Comparison of ENCODE assay signal across 8 cellular contexts in the genomic region with DNA sequence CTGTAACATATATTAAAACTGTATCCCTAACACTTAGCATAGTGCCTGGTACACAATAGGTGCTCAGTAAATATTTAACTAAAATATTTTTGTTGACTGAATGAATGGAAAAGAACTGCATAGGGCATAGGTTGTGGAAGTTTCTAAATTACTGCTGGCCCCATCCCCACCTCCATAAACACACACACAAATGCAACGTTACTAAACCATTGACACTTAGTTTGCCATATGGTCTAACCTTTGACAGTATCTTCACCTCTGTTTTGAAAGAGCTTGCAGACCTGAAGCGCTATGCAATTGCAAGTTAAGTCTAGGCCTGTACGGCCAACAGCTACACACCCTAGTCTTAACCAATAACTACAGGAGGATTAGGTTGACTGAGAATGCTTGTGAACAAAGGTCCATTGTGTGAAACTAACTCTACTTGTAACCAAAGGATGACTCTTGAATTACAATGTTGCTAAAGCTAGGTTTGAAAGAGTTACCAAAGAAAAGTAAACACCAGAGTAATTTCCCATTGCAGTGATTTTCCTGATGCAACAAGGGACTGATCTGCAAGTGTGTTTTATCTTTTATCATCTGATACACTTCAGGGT. TPM values are rescaled to one million over a fixed set of nuclear protein-coding genes. Genes with fewer than 3 reads are reported as not detected.
A peak's percentile ranks its signal among the peaks of the same experiment; 100 is the strongest.
DNase-seq lines count a peak whose midpoint lies in the region; ATAC-seq and TF ChIP-seq lines count a peak whose summit lies in the region.

No MANE protein-coding gene starts in this region.

- no peak overlapping the region for H3K27ac ChIP-seq in RWPE2 (ENCODE audit: poor library complexity, severe bottlenecking)
- H3K27ac ChIP-seq in esophagus squamous epithelium: peak overlapping the region; percentile 85 to 96 (median 92)

- in situ Hi-C loops in HAP-1 (cut with MboI; ENCODE audit: low sequenced_read_pairs): no loop called here

- DNase-seq in HAP-1 (ENCODE audit: low spot score in 2 of 2): peak; percentile 64 to 95
- no peak for DNase-seq in RWPE2 (ENCODE audit: low spot score)
- DNase-seq in esophagus squamous epithelium (lab: John Stamatoyannopoulos, UW): no peak
- DNase-seq in retinal pigment epithelial cell (ENCODE audit: low read depth): peak; percentile 73
- no peak for DNase-seq in stimulated activated CD4-positive, alpha-beta T cell treated with anti-CD3 and anti-CD28 coated beads, Interleukin-2, amount 100 ng/mL, for 48 hours
- DNase-seq in omental fat pad (ENCODE audit: low spot score): no peak
- no peak for DNase-seq in HUDEP-2 (lab: John Stamatoyannopoulos, UW; ENCODE audit: unreplicated experiment in 76 of 76)
- DNase-seq in occipital lobe (lab: John Stamatoyannopoulos, UW): no peak

- H3K4me3 ChIP-seq in HAP-1 (no peak overlapping the region; the same call in 1 of the 2 replicates), RWPE2 (ENCODE audit: severe bottlenecking) (peak overlapping the region; percentile 23), esophagus squamous epithelium (peak overlapping the region in 3 of 4 donors; percentile 80 to 92 (median 80)), retinal pigment epithelial cell (ENCODE audit: low read length) (no peak overlapping the region)

- intact Hi-C loops in esophagus squamous epithelium (cut with DNase I): no loop called here

- ATAC-seq in RWPE2 (ENCODE audit: low read depth): peak; percentile 86
- no peak for ATAC-seq in omental fat pad (ENCODE audit: low FRiP score)

- H3K4me1 ChIP-seq in HAP-1 (peaks cover 22% of the 10 kb centered on the region), RWPE2 (ENCODE audit: insufficient read depth, poor library complexity, severe bottlenecking) (peaks cover 5% of the 10 kb centered on the region), esophagus squamous epithelium (peaks cover 7 to 41% (median 10%) of the 10 kb centered on the region in 3 donors)

- TF ChIP-seq CTCF in RWPE2 (IDR thresholded peaks at IDR 0.05; ENCODE audit: poor library complexity, severe bottlenecking): no peak
- no peak for TF ChIP-seq CTCF in esophagus squamous epithelium (IDR thresholded peaks at IDR 0.05)
- no peak for TF ChIP-seq CTCF in retinal pigment epithelial cell (conservative IDR thresholded peaks at IDR 0.05; ENCODE audit: low read depth, low read length)
- no peak for TF ChIP-seq CTCF in omental fat pad (IDR thresholded peaks at IDR 0.05)

- H3K27me3 ChIP-seq in HAP-1 (ENCODE audit: low read depth): no peaks in the 10 kb centered on the region
- H3K27me3 ChIP-seq in RWPE2 (ENCODE audit: insufficient read depth, poor library complexity, severe bottlenecking): no peaks in the 10 kb centered on the region
- no peaks in the 10 kb centered on the region for H3K27me3 ChIP-seq in esophagus squamous epithelium

- WGBS in esophagus squamous epithelium, 2 donors: 53 to 61% methylated on average over 3 of the region's 3 CpGs

- H3K9me3 ChIP-seq in HAP-1 (no peaks in the 10 kb centered on the region; the same call in 1 of the 2 replicates), RWPE2 (ENCODE audit: severe bottlenecking) (no peaks in the 10 kb centered on the region), esophagus squamous epithelium (no peaks in the 10 kb centered on the region)

- TF ChIP-seq POLR2A in esophagus squamous epithelium (IDR thresholded peaks at IDR 0.05): no peak

- H3K36me3 ChIP-seq in HAP-1 (replicated peaks) (no peaks in the 10 kb centered on the region), RWPE2 (ENCODE audit: low read depth) (no peaks in the 10 kb centered on the region), esophagus squamous epithelium (peaks cover 0 to 4% (median 0%) of the 10 kb centered on the region in 3 donors)

RNA-seq across cellular contexts. Expression of a gene that starts 0.9 kb away (rescaled TPM):
- 10 to 100 TPM; 22.5 to 59.0 (median 47.7) TPM for total RNA-seq in esophagus squamous epithelium
- 10 to 100 TPM; 12.2 to 20.1 (median 14.5) TPM for total RNA-seq in omental fat pad
- 1.9 TPM for total RNA-seq in occipital lobe

RNA-seq across cellular contexts. Expression of a gene that starts 5.9 kb away (rescaled TPM):
- total RNA-seq in esophagus squamous epithelium: 10 to 100 TPM in 2 of 4 donors, 1 to 10 TPM in 2; 7.6 to 20.4 (median 10.0) TPM
- 10 to 100 TPM; 11.4 to 17.1 (median 15.7) TPM for total RNA-seq in omental fat pad
- total RNA-seq in occipital lobe: 27.5 TPM

Comparison
In these comparisons a context has a peak if more than half of its experiments do, and no peak if none do; other contexts are left out.
1. DNase-seq: peak in HAP-1 (2 of 2) and retinal pigment epithelial cell (single experiment); none in RWPE2 (single experiment), esophagus squamous epithelium (single experiment), stimulated activated CD4-positive, alpha-beta T cell treated with anti-CD3 and anti-CD28 coated beads, Interleukin-2, amount 100 ng/mL, for 48 hours (0 of 2), omental fat pad (single experiment), HUDEP-2 (0 of 76) and occipital lobe (single experiment).
2. H3K4me3 ChIP-seq: peak in RWPE2 (single experiment) and esophagus squamous epithelium (3 of 4); none in HAP-1 (single experiment) and retinal pigment epithelial cell (single experiment).